ENCODE assay signal across 24 cellular contexts in genomic region chr4:23746672-23747071, GRCh38.
A peak's percentile ranks its signal among the peaks of the same experiment; 100 is the strongest.
DNase-seq lines count a peak whose midpoint lies in the region; ATAC-seq, FAIRE-seq and TF ChIP-seq lines count a peak whose summit lies in the region.
"Had no signal": no experiment of that assay in that cellular context is flagged by ENCODE, and none has a peak within 500 bp of the region (broad histone marks: within the 10 kb centered on the region; RNA-seq: fewer than 3 reads in every experiment).

No MANE protein-coding gene starts in this region.

- no peak for TF ChIP-seq POLR2A in Peyer's patch (IDR thresholded peaks at IDR 0.05)

- H3K4me3 ChIP-seq in Peyer's patch (no peak overlapping the region), pancreas (no peak overlapping the region)
- H3K4me3 ChIP-seq: BLaER1 treated with 17β-estradiol and CSF1 and Interleukin-3, amounts not matched to agents 10 nM and 100 nM; HAP-1 had no signal

- intact Hi-C loops in left colon (cut with DNase I, micrococcal nuclease) (no loop called here), pancreas (cut with DNase I) (no loop called here)
- intact Hi-C loops in activated CD4-positive, alpha-beta memory T cell treated with anti-CD3 and anti-CD28 coated beads for 36 hours (cut with micrococcal nuclease), result no loop called here

- H3K9me3 Mint-ChIP-seq in activated CD4-positive, alpha-beta memory T cell treated with anti-CD3 and anti-CD28 coated beads for 36 hours, result no peaks in the 10 kb centered on the region

- no peaks in the 10 kb centered on the region for H3K36me3 Mint-ChIP-seq in activated CD4-positive, alpha-beta memory T cell treated with anti-CD3 and anti-CD28 coated beads for 36 hours
- H3K36me3 Mint-ChIP-seq: CD14-positive monocyte; CD8-positive, alpha-beta memory T cell had no signal

- H3K27me3 ChIP-seq in Peyer's patch, result no peaks in the 10 kb centered on the region
- no peaks in the 10 kb centered on the region for H3K27me3 ChIP-seq in pancreas
- H3K27me3 ChIP-seq: BE2C; BLaER1 treated with 17β-estradiol and CSF1 and Interleukin-3, amounts not matched to agents 10 nM and 100 nM had no signal

- TF ChIP-seq CTCF in Peyer's patch (IDR thresholded peaks at IDR 0.05) (no peak), pancreas (IDR thresholded peaks at IDR 0.05) (no peak)

- no peaks in the 10 kb centered on the region for H3K27me3 Mint-ChIP-seq in activated CD4-positive, alpha-beta memory T cell treated with anti-CD3 and anti-CD28 coated beads for 36 hours
- H3K27me3 Mint-ChIP-seq: CD4-positive, alpha-beta T cell had no signal

- no peaks in the 10 kb centered on the region for H3K4me1 Mint-ChIP-seq in activated CD4-positive, alpha-beta memory T cell treated with anti-CD3 and anti-CD28 coated beads for 36 hours (ENCODE audit: low read depth)
- H3K4me1 Mint-ChIP-seq: CD14-positive monocyte; CD8-positive, alpha-beta memory T cell had no signal

- WGBS in pancreas, 2 donors, result 72 to 88% methylated on average over 2 of the region's 2 CpGs

- H3K4me1 ChIP-seq in Peyer's patch (peaks cover 0 to 10% (median 2%) of the 10 kb centered on the region in 4 donors), pancreas (no peaks in the 10 kb centered on the region)
- H3K4me1 ChIP-seq: BE2C; BLaER1 treated with 17β-estradiol and CSF1 and Interleukin-3, amounts not matched to agents 10 nM and 100 nM; HAP-1 had no signal

- peak overlapping the region in 3 of 4 donors; percentile 26 to 71 (median 67) for H3K27ac ChIP-seq in Peyer's patch
- H3K27ac ChIP-seq in pancreas, result no peak overlapping the region
- H3K27ac ChIP-seq: 22Rv1; BLaER1 treated with 17β-estradiol and CSF1 and Interleukin-3, amounts not matched to agents 10 nM and 100 nM had no signal

- POLR2A ChIA-PET in activated CD4-positive, alpha-beta memory T cell treated with anti-CD3 and anti-CD28 coated beads for 36 hours (lab: Charles Lee), result no interaction called here

- DNase-seq in Peyer's patch, result no peak
- no peak for DNase-seq in left colon
- DNase-seq in pancreas, result no peak
- DNase-seq in activated CD4-positive, alpha-beta memory T cell treated with anti-CD3 and anti-CD28 coated beads for 36 hours, result no peak
- no peak for DNase-seq in foreskin melanocyte
- no peak for DNase-seq in NCI-H1694 treated with DMSO at 0.1 percent for 48 hours (lab: John Stamatoyannopoulos, UW)
- DNase-seq: AML-193; BE2C; Calu3; CD4-positive, alpha-beta T cell; CD8-positive, alpha-beta memory T cell; DMS53; DMS79 treated with DMSO at 0.1 percent for 48 hours; GF-D8; GOT3; HFFc6 had no signal

- ATAC-seq in left colon (peak; percentile 83), pancreas (no peak)

- H3K36me3 ChIP-seq in Peyer's patch (no peaks in the 10 kb centered on the region), pancreas (no peaks in the 10 kb centered on the region)
- H3K36me3 ChIP-seq: BE2C; BLaER1 treated with 17β-estradiol and CSF1 and Interleukin-3, amounts not matched to agents 10 nM and 100 nM; HAP-1 had no signal

- peak; percentile 59 for FAIRE-seq in pancreas (lab: Jason Lieb, UNC)
- FAIRE-seq: A204.1, GM12891, GM18507, H54 had no signal

- H3K27ac Mint-ChIP-seq in activated CD4-positive, alpha-beta memory T cell treated with anti-CD3 and anti-CD28 coated beads for 36 hours, result no peak overlapping the region
- H3K27ac Mint-ChIP-seq: CD14-positive monocyte; CD4-positive, alpha-beta T cell; CD8-positive, alpha-beta memory T cell; HFFc6 had no signal

- H3K4me3 Mint-ChIP-seq in activated CD4-positive, alpha-beta memory T cell treated with anti-CD3 and anti-CD28 coated beads for 36 hours, result no peak overlapping the region
- H3K4me3 Mint-ChIP-seq: CD14-positive monocyte; CD4-positive, alpha-beta T cell; CD8-positive, alpha-beta memory T cell; HFFc6 had no signal

- H3K9me3 ChIP-seq in Peyer's patch (no peaks in the 10 kb centered on the region), pancreas (no peaks in the 10 kb centered on the region)
- H3K9me3 ChIP-seq: BE2C, HAP-1 had no signal

- CTCF ChIA-PET in activated CD4-positive, alpha-beta memory T cell treated with anti-CD3 and anti-CD28 coated beads for 36 hours (lab: Charles Lee), result no interaction called here

Comparison
In these comparisons a context has a peak if more than half of its experiments do, and no peak if none do; other contexts are left out.
1. H3K27ac ChIP-seq: peak in Peyer's patch (3 of 4); none in pancreas (0 of 4).